In genomic region chr4:185358514-185359433, GRCh38 we compare ENCODE assay signal across 12 cellular contexts. TPM values are rescaled to one million over a fixed set of nuclear protein-coding genes. Genes with fewer than 3 reads are reported as not detected.
DNase-seq lines count a peak whose midpoint lies in the region; ATAC-seq and TF ChIP-seq lines count a peak whose summit lies in the region.
"Had no signal": no experiment of that assay in that cellular context is flagged by ENCODE, and none has a peak within 500 bp of the region (broad histone marks: within the 10 kb centered on the region; RNA-seq: fewer than 3 reads in every experiment).

No MANE protein-coding gene starts in this region.

- TF ChIP-seq CTCF in PC-9 (conservative IDR thresholded peaks at IDR 0.05) (no peak), fibroblast of lung (conservative IDR thresholded peaks at IDR 0.05 in 1 of 2, IDR thresholded peaks at IDR 0.05 in 1 of 2; ENCODE audit: low read depth in 1 of 2, low read length in 2 of 2) (no peak), left lung (IDR thresholded peaks at IDR 0.05) (no peak)

- no peaks in the 10 kb centered on the region for H3K27me3 ChIP-seq in PC-9 (ENCODE audit: insufficient read depth, low read depth)
- no peaks in the 10 kb centered on the region for H3K27me3 ChIP-seq in fibroblast of lung (ENCODE audit: control insufficient read depth, insufficient read depth, low read length)
- H3K27me3 ChIP-seq in left lung, result no peaks in the 10 kb centered on the region
- H3K27me3 ChIP-seq: cardiac muscle cell had no signal

- H3K9me3 ChIP-seq in PC-9 (ENCODE audit: insufficient read depth, low read depth) (no peaks in the 10 kb centered on the region), fibroblast of lung (ENCODE audit: control insufficient read depth, insufficient read depth, low read depth, low read length) (no peaks in the 10 kb centered on the region), left lung (no peaks in the 10 kb centered on the region)

- peak; percentile 53 to 73 for DNase-seq in PC-9
- DNase-seq in fibroblast of lung (ENCODE audit: low read depth in 2 of 2), result peak; percentile 51 to 92
- DNase-seq in smooth muscle cell of the brain vasculature (ENCODE audit: low read depth, low spot score), result peak; percentile 59
- DNase-seq in NCI-H1694 treated with DMSO at 0.1 percent for 48 hours (lab: John Stamatoyannopoulos, UW), result no peak
- no peak for DNase-seq in left lung
- DNase-seq: NCI-H1105; stimulated activated CD4-positive, alpha-beta T cell treated with anti-CD3 and anti-CD28 coated beads, Interleukin-2, amount 100 ng/mL, for 48 hours; T-helper 17 cell had no signal

- H3K27ac ChIP-seq in PC-9 (peak overlapping the region; percentile 53), fibroblast of lung (ENCODE audit: insufficient read depth, low read length) (no peak overlapping the region), left lung (no peak overlapping the region)
- H3K27ac ChIP-seq: cardiac muscle cell had no signal

- no peak overlapping the region for H2AFZ ChIP-seq in PC-9
- no peak overlapping the region for H2AFZ ChIP-seq in fibroblast of lung (ENCODE audit: low read length)

- POLR2A ChIA-PET in PC-9 (lab: Charles Lee; ENCODE audit: unreplicated experiment), result interaction anchor here (0.6 to 0.7 kb wide), 2 partner anchors 25 to 202 kb away, joined by 4 to 16 read pairs; no protein-coding TSS in a partner anchor

- H3K9me2 ChIP-seq in PC-9 (ENCODE audit: insufficient read depth), result no peaks in the 10 kb centered on the region

- H4K20me1 ChIP-seq in PC-9 (ENCODE audit: insufficient read depth), result no peaks in the 10 kb centered on the region
- no peaks in the 10 kb centered on the region for H4K20me1 ChIP-seq in fibroblast of lung (ENCODE audit: control insufficient read depth, extremely low read depth, insufficient read depth, low read length)

- BruUV-seq in PC-9 (replicated peaks; lab: Mats Ljungman, UMichigan), result no TSS peak

- intact Hi-C loops in PC-9 (cut with micrococcal nuclease; ENCODE audit: unreplicated experiment), result loop anchor here (1.0 kb wide), 2 partner anchors 36 to 52 kb away; no protein-coding TSS in a partner anchor
- intact Hi-C loops in left lung (cut with DNase I), result no loop called here

- H3K36me3 ChIP-seq in PC-9 (ENCODE audit: low read depth), result no peaks in the 10 kb centered on the region
- H3K36me3 ChIP-seq in fibroblast of lung (ENCODE audit: control insufficient read depth, insufficient read depth, low read length), result no peaks in the 10 kb centered on the region
- H3K36me3 ChIP-seq in left lung, result peaks cover 0 to 26% of the 10 kb centered on the region in 2 donors

- no peak overlapping the region for H3K9ac ChIP-seq in fibroblast of lung (ENCODE audit: insufficient read depth, low read length)

- H3K4me2 ChIP-seq in PC-9 (peak overlapping the region; percentile 3; the same call in 1 of the 2 replicates), fibroblast of lung (ENCODE audit: extremely low read depth, insufficient read depth, low read length) (no peak overlapping the region)

- H3K79me2 ChIP-seq in PC-9 (ENCODE audit: low read depth) (no peaks in the 10 kb centered on the region), fibroblast of lung (ENCODE audit: control insufficient read depth, insufficient read depth, low read length) (no peaks in the 10 kb centered on the region)

- H3K4me3 ChIP-seq in PC-9 (no peak overlapping the region), fibroblast of lung (replicated peaks in 1 of 4; ENCODE audit: control extremely low read depth in 1 of 4, insufficient read depth in 1 of 4, low read depth in 3 of 4, low read length in 4 of 4) (no peak overlapping the region), left lung (no peak overlapping the region)
- H3K4me3 ChIP-seq: cardiac muscle cell had no signal

- ATAC-seq in GM18868 (IDR thresholded peaks at IDR 0.05; ENCODE audit: unreplicated experiment) (peak; percentile 56), HG02759 (IDR thresholded peaks at IDR 0.05; ENCODE audit: unreplicated experiment) (no peak), left lung (no peak)
- ATAC-seq: esophagus mucosa, T-helper 17 cell had no signal

- peaks cover 6% of the 10 kb centered on the region for H3F3A ChIP-seq in PC-9 (ENCODE audit: insufficient read depth, low read depth)

- CTCF ChIA-PET in PC-9 (lab: Charles Lee), result interaction anchor here (0.7 kb wide), 1 partner anchor 406 kb away, joined by 5 read pairs; no protein-coding TSS in a partner anchor

- H3K4me1 ChIP-seq in PC-9 (replicated peaks; ENCODE audit: insufficient read depth) (peaks cover 18% of the 10 kb centered on the region), fibroblast of lung (ENCODE audit: control insufficient read depth, extremely low read depth, insufficient read depth, low read length) (peaks cover 3% of the 10 kb centered on the region), left lung (no peaks in the 10 kb centered on the region)

RNA-seq across cellular contexts. Expression of gene LRP2BP, which starts 37.0 kb away (rescaled TPM):
- total RNA-seq in PC-9 (2021) (0.85 and 0.90 TPM in 2 replicates), fibroblast of lung (0.51 and 0.66 TPM in 2 replicates), left lung (under 1 TPM; 0.47 to 0.79 TPM)
- 0.03 and 0.05 TPM in 2 replicates for polyA plus RNA-seq in fibroblast of lung
- 0.21 and 0.26 TPM in 2 replicates for polyA plus RNA-seq in fibroblast of lung (2012)
- not detected in 2 replicates for polyA minus RNA-seq in fibroblast of lung (ENCODE audit: low replicate concordance)

RNA-seq across cellular contexts. Expression of gene ANKRD37, which starts 37.9 kb away (rescaled TPM):
- total RNA-seq in PC-9 (2021), result 4.2 and 5.8 TPM in 2 replicates
- total RNA-seq in fibroblast of lung, result 3.3 and 6.2 TPM in 2 replicates
- 1.7 and 3.6 TPM in 2 replicates for polyA plus RNA-seq in fibroblast of lung
- polyA plus RNA-seq in fibroblast of lung (2012), result 2.7 and 4.1 TPM in 2 replicates
- polyA minus RNA-seq in fibroblast of lung (ENCODE audit: low replicate concordance), result 4.4 and 7.8 TPM in 2 replicates
- total RNA-seq in left lung, result 1 to 10 TPM; 5.2 to 8.2 TPM

Comparison
In these comparisons a context has a peak if more than half of its experiments do, and no peak if none do; other contexts are left out.
1. DNase-seq: peak in PC-9 (2 of 2), fibroblast of lung (2 of 2) and smooth muscle cell of the brain vasculature (single experiment); none in NCI-H1694 treated with DMSO at 0.1 percent for 48 hours (single experiment) and left lung (0 of 2).